In the genomic region with DNA sequence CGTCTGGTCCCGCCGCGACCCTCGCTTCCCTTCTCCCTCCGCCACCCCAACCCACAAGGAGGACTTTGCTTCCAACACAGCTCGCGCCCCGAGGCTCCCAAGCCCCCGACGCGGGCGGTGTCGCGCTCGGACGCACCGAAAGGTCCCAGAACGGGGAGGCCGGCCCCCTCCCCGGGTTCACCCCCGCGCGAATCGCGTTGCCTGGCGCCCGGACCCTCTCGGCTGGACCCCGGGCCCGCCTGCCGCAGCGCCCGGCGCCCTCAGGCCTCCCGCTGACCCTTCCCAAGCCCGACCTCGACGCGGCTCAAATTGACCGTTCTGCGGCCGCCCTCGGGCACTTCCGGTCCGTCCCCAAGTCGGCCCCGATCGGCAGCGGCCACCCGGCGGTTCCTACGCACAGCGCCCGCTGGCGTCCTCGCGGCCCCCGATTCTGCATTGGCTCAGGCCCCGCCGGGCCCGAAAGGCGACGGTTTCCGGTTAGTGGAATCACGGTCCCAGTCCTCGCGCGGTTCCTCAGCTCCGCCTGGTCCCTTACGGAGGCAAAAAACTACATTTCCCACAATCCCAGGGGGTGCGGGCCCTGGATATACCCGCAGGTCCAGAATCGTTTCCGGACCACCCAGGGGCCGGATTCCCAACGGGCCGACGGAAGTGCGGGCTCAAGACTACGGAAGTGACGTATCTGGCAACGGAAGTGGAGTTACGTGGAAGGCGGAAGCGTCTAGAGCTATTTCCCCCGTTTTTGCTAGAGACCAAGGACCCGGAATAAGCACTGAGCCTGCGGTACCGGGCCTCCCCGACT, we compare ENCODE assay signal across 8 cellular contexts. TPM values are rescaled to one million over a fixed set of nuclear protein-coding genes. Genes with fewer than 3 reads are reported as not detected.
DNase-seq lines count a peak whose midpoint lies in the region; ATAC-seq and TF ChIP-seq lines count a peak whose summit lies in the region.

A gene (minus strand): TSS at position 347 of the 802 bp plus-strand sequence. CDS start 451 bp downstream, outside the sequence.

- POLR2A ChIA-PET in RWPE1 (lab: Yijun Ruan, JAX; ENCODE audit: low non-redundant PET) = interaction anchor here (0.7 to 1.1 kb wide), 5 partner anchors 24 to 66 kb away, joined by 3 to 4 read pairs (median 4); a partner anchor contains a TSS
- POLR2A ChIA-PET in naive thymus-derived CD4-positive, alpha-beta T cell (lab: Charles Lee) = interaction anchor here (0.5 to 4.5 kb wide), 22 partner anchors 9 to 434 kb away, joined by 3 to 59 read pairs (median 4); a partner anchor contains a TSS

- no peaks in the 10 kb centered on the region for H4K20me1 ChIP-seq in fibroblast of lung (ENCODE audit: control insufficient read depth, extremely low read depth, insufficient read depth, low read length)

- intact Hi-C loops in naive thymus-derived CD4-positive, alpha-beta T cell (cut with micrococcal nuclease) = loop anchor here (1.0 to 10.0 kb wide), 12 partner anchors 24 to 416 kb away; a partner anchor contains a TSS

- peak; percentile 87 for ATAC-seq in activated T-helper 17 cell treated with anti-CD3 and anti-CD28 coated beads, Interleukin-2, amount 50 U/mL, for 72 hours (replicated peaks)
- ATAC-seq in naive thymus-derived CD4-positive, alpha-beta T cell = peak; percentile 84
- ATAC-seq in stimulated activated naive B cell treated with anti-CD40 and anti-IgM and Interleukin-4, amounts not matched to agents 10 μg/mL and 1 μg/mL and 100 μg/mL, for 72 hours (replicated peaks) = peak; percentile 93 to 95

- CTCF ChIA-PET in RWPE1 (lab: Yijun Ruan, JAX) = interaction anchor here (0.6 to 1.8 kb wide), 4 partner anchors 15 to 165 kb away, joined by 3 to 6 read pairs (median 4); no protein-coding TSS in a partner anchor
- CTCF ChIA-PET in naive thymus-derived CD4-positive, alpha-beta T cell (lab: Charles Lee) = interaction anchor here (0.8 to 1.9 kb wide), 5 partner anchors 22 to 44 kb away, joined by 3 to 6 read pairs (median 5); a partner anchor contains a TSS

- no peaks in the 10 kb centered on the region for H3K9me3 ChIP-seq in fibroblast of lung (ENCODE audit: control insufficient read depth, insufficient read depth, low read depth, low read length)
- no peaks in the 10 kb centered on the region for H3K9me3 ChIP-seq in naive thymus-derived CD4-positive, alpha-beta T cell (ENCODE audit: control insufficient read depth in 2 of 3, low read length in 3 of 3)

- H3K27ac Mint-ChIP-seq in activated T-helper 17 cell treated with anti-CD3 and anti-CD28 coated beads, Interleukin-2, amount 50 U/mL, for 72 hours = peak within 1 kb of the TSS; percentile 97
- peak within 1 kb of the TSS; percentile 91 to 98 (median 97) for H3K27ac Mint-ChIP-seq in naive thymus-derived CD4-positive, alpha-beta T cell
- peak within 1 kb of the TSS; percentile 98 for H3K27ac Mint-ChIP-seq in stimulated activated naive B cell treated with anti-CD40 and anti-IgM and Interleukin-4, amounts not matched to agents 10 μg/mL and 1 μg/mL and 100 μg/mL, for 72 hours

- H3K27ac ChIP-seq in RWPE1 (peak within 1 kb of the TSS; percentile 90), fibroblast of lung (ENCODE audit: insufficient read depth, low read length) (peak within 1 kb of the TSS; percentile 94)
- peak within 1 kb of the TSS; percentile 88 for H3K27ac ChIP-seq in naive thymus-derived CD4-positive, alpha-beta T cell (ENCODE audit: low read depth, low read length)

- no peak within 1 kb of the TSS for H2AFZ ChIP-seq in fibroblast of lung (ENCODE audit: low read length)

- DNase-seq in ELF-1 (ENCODE audit: low read depth, low spot score) = peak; percentile 100
- DNase-seq in GOT3 (lab: John Stamatoyannopoulos, UW) = peak; percentile 98
- peak; percentile 99 for DNase-seq in LNCaP clone FGC (ENCODE audit: low read depth)
- peak; percentile 99 for DNase-seq in RWPE1 (ENCODE audit: low spot score)
- DNase-seq in fibroblast of lung (ENCODE audit: low read depth in 2 of 2) = peak; percentile 100
- DNase-seq in naive thymus-derived CD4-positive, alpha-beta T cell = peak; percentile 80 to 98 (median 96)
- DNase-seq in stimulated activated naive B cell treated with anti-CD40 and anti-IgM and Interleukin-4, amounts not matched to agents 10 μg/mL and 1 μg/mL and 100 μg/mL, for 72 hours = peak; percentile 99

- peak within 1 kb of the TSS; percentile 84 for H3K9ac ChIP-seq in fibroblast of lung (ENCODE audit: insufficient read depth, low read length)

- peaks cover 17% of the 10 kb centered on the region for H3K36me3 ChIP-seq in fibroblast of lung (ENCODE audit: control insufficient read depth, insufficient read depth, low read length)
- H3K36me3 ChIP-seq in naive thymus-derived CD4-positive, alpha-beta T cell (ENCODE audit: control insufficient read depth in 2 of 3, insufficient read depth in 3 of 3, low read length in 3 of 3) = peaks cover 0 to 11% (median 4%) of the 10 kb centered on the region in 3 experiments

- H3K4me2 ChIP-seq in fibroblast of lung (ENCODE audit: extremely low read depth, insufficient read depth, low read length) = peak within 1 kb of the TSS; percentile 86

- H3K27me3 Mint-ChIP-seq in activated T-helper 17 cell treated with anti-CD3 and anti-CD28 coated beads, Interleukin-2, amount 50 U/mL, for 72 hours = no peaks in the 10 kb centered on the region
- H3K27me3 Mint-ChIP-seq in naive thymus-derived CD4-positive, alpha-beta T cell = peaks cover 0 to 2% (median 0%) of the 10 kb centered on the region in 5 donors
- no peaks in the 10 kb centered on the region for H3K27me3 Mint-ChIP-seq in stimulated activated naive B cell treated with anti-CD40 and anti-IgM and Interleukin-4, amounts not matched to agents 10 μg/mL and 1 μg/mL and 100 μg/mL, for 72 hours

- no peaks in the 10 kb centered on the region for H3K27me3 ChIP-seq in fibroblast of lung (ENCODE audit: control insufficient read depth, insufficient read depth, low read length)
- H3K27me3 ChIP-seq in naive thymus-derived CD4-positive, alpha-beta T cell (ENCODE audit: control insufficient read depth in 2 of 2, insufficient read depth in 2 of 2, low read length in 2 of 2) = no peaks in the 10 kb centered on the region

- H3K4me3 Mint-ChIP-seq in activated T-helper 17 cell treated with anti-CD3 and anti-CD28 coated beads, Interleukin-2, amount 50 U/mL, for 72 hours = peak within 1 kb of the TSS; percentile 92
- H3K4me3 Mint-ChIP-seq in naive thymus-derived CD4-positive, alpha-beta T cell = peak within 1 kb of the TSS; percentile 82 to 96 (median 94)
- peak within 1 kb of the TSS; percentile 92 to 95 for H3K4me3 Mint-ChIP-seq in stimulated activated naive B cell treated with anti-CD40 and anti-IgM and Interleukin-4, amounts not matched to agents 10 μg/mL and 1 μg/mL and 100 μg/mL, for 72 hours

- H3K36me3 Mint-ChIP-seq in activated T-helper 17 cell treated with anti-CD3 and anti-CD28 coated beads, Interleukin-2, amount 50 U/mL, for 72 hours (ENCODE audit: low read depth) = peaks cover 26% of the 10 kb centered on the region
- peaks cover 0 to 5% (median 0%) of the 10 kb centered on the region in 5 donors for H3K36me3 Mint-ChIP-seq in naive thymus-derived CD4-positive, alpha-beta T cell
- peaks cover 22 to 35% of the 10 kb centered on the region in 2 donors for H3K36me3 Mint-ChIP-seq in stimulated activated naive B cell treated with anti-CD40 and anti-IgM and Interleukin-4, amounts not matched to agents 10 μg/mL and 1 μg/mL and 100 μg/mL, for 72 hours

- TF ChIP-seq CTCF in LNCaP clone FGC (IDR thresholded peaks at IDR 0.05; ENCODE audit: control insufficient read depth, extremely low read depth, insufficient read depth) (peak; percentile 23), RWPE1 (conservative IDR thresholded peaks at IDR 0.05; ENCODE audit: low read depth) (no peak), fibroblast of lung (conservative IDR thresholded peaks at IDR 0.05 in 1 of 2, IDR thresholded peaks at IDR 0.05 in 1 of 2; ENCODE audit: low read depth in 1 of 2, low read length in 2 of 2) (peak; percentile 23 to 31)

- peaks cover 26% of the 10 kb centered on the region for H3K79me2 ChIP-seq in fibroblast of lung (ENCODE audit: control insufficient read depth, insufficient read depth, low read length)

- H3K4me3 ChIP-seq in LNCaP clone FGC (ENCODE audit: low read depth, low read length) = peak within 1 kb of the TSS; percentile 85
- peak within 1 kb of the TSS; percentile 52 to 86 (median 72) for H3K4me3 ChIP-seq in fibroblast of lung (replicated peaks in 1 of 4; ENCODE audit: control extremely low read depth in 1 of 4, insufficient read depth in 1 of 4, low read depth in 3 of 4, low read length in 4 of 4)
- H3K4me3 ChIP-seq in naive thymus-derived CD4-positive, alpha-beta T cell (ENCODE audit: low read length) = peak within 1 kb of the TSS; percentile 74

- peaks cover 15% of the 10 kb centered on the region for H3K4me1 ChIP-seq in fibroblast of lung (ENCODE audit: control insufficient read depth, extremely low read depth, insufficient read depth, low read length)
- H3K4me1 ChIP-seq in naive thymus-derived CD4-positive, alpha-beta T cell (ENCODE audit: control insufficient read depth in 2 of 2, insufficient read depth in 2 of 2, low read length in 2 of 2) = peaks cover 18 to 35% of the 10 kb centered on the region in 2 donors

- H3K4me1 Mint-ChIP-seq in activated T-helper 17 cell treated with anti-CD3 and anti-CD28 coated beads, Interleukin-2, amount 50 U/mL, for 72 hours = no peaks in the 10 kb centered on the region
- H3K4me1 Mint-ChIP-seq in naive thymus-derived CD4-positive, alpha-beta T cell = peaks cover 0 to 38% (median 21%) of the 10 kb centered on the region in 7 donors
- peaks cover 15 to 37% of the 10 kb centered on the region in 2 donors for H3K4me1 Mint-ChIP-seq in stimulated activated naive B cell treated with anti-CD40 and anti-IgM and Interleukin-4, amounts not matched to agents 10 μg/mL and 1 μg/mL and 100 μg/mL, for 72 hours

- H3K9me3 Mint-ChIP-seq in activated T-helper 17 cell treated with anti-CD3 and anti-CD28 coated beads, Interleukin-2, amount 50 U/mL, for 72 hours = no peaks in the 10 kb centered on the region
- no peaks in the 10 kb centered on the region for H3K9me3 Mint-ChIP-seq in naive thymus-derived CD4-positive, alpha-beta T cell
- H3K9me3 Mint-ChIP-seq in stimulated activated naive B cell treated with anti-CD40 and anti-IgM and Interleukin-4, amounts not matched to agents 10 μg/mL and 1 μg/mL and 100 μg/mL, for 72 hours = no peaks in the 10 kb centered on the region

RNA-seq across cellular contexts. Expression of the gene that starts here (rescaled TPM):
- 100 to 1,000 TPM in 1 of 2 donors, 10 to 100 TPM in 1; 93.3 to 163 TPM for total RNA-seq in activated T-helper 17 cell treated with anti-CD3 and anti-CD28 coated beads, Interleukin-2, amount 50 U/mL, for 72 hours
- total RNA-seq in fibroblast of lung = 83.2 and 85.2 TPM in 2 replicates
- 42.2 and 66.9 TPM in 2 replicates for polyA plus RNA-seq in fibroblast of lung
- polyA plus RNA-seq in fibroblast of lung (2012) = 92.6 and 179 TPM in 2 replicates
- 7.1 and 8.1 TPM in 2 replicates for polyA minus RNA-seq in fibroblast of lung (ENCODE audit: low replicate concordance)
- total RNA-seq in naive thymus-derived CD4-positive, alpha-beta T cell = 100 to 1,000 TPM in 1 of 5 experiments, 10 to 100 TPM in 4; 53.8 to 107 (median 64.5) TPM
- 100 to 1,000 TPM; 135 to 160 TPM for polyA plus RNA-seq in naive thymus-derived CD4-positive, alpha-beta T cell

Comparison
In these comparisons a context has a peak if more than half of its experiments do, and no peak if none do; other contexts are left out.
1. Peak in every context shown above with its lines: DNase-seq, ATAC-seq, H3K4me3 ChIP-seq and H3K27ac ChIP-seq.